In the genomic region with DNA sequence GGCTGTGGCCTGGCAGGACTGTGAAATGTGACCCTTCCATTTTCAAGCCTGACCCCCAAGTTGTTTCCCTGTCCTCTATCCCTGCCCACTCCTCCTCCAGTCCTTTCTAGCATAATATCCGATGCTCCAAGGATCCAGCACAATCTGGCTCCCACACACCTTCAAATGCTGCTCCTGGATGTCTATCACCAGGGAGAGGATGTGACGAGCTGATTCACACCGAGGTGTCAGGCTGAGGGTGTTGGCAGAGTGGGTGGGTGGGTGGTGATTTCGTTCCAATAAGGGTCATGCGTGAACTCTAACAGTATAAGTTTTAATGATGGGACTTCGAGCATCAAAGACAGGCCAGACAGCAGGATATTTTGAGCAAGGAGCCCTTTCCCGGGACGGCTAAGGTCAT, we compare ENCODE assay signal across 22 cellular contexts.
"Had no signal": no experiment of that assay in that cellular context is flagged by ENCODE, and none has a peak within 500 bp of the region (broad histone marks: within the 10 kb centered on the region; RNA-seq: fewer than 3 reads in every experiment).

No MANE protein-coding gene starts in this region.

- H3K4me1 ChIP-seq: foreskin keratinocyte had no signal

- H3K27me3 ChIP-seq: esophagus muscularis mucosa, sigmoid colon, stomach, tibial artery had no signal

- H3K27ac ChIP-seq: coronary artery, esophagus muscularis mucosa, foreskin keratinocyte, prostate gland, sigmoid colon, stomach, tibial artery had no signal

- H3K4me3 ChIP-seq: coronary artery, esophagus muscularis mucosa, lung, prostate gland, sigmoid colon, stomach, tibial artery had no signal

- H3K9me3 ChIP-seq: esophagus muscularis mucosa, prostate gland, sigmoid colon, stomach, tibial artery had no signal

- ATAC-seq: foreskin keratinocyte; left lobe of liver; naive thymus-derived CD4-positive, alpha-beta T cell; right cardiac atrium; stimulated activated effector memory CD8-positive, alpha-beta T cell treated with anti-CD3 and anti-CD28 coated beads, Interleukin-12 subunit alpha, Interleukin-12 subunit beta, amount 100 ng/mL, for 72 hours had no signal

- DNase-seq: dermis blood vessel endothelial cell; effector memory CD4-positive, alpha-beta T cell; foreskin keratinocyte; glutamatergic neuron; immature natural killer cell; midbrain; naive thymus-derived CD4-positive, alpha-beta T cell; right cardiac atrium; sigmoid colon; stimulated activated CD4-positive, alpha-beta T cell treated with anti-CD3 and anti-CD28 coated beads, Interleukin-2, amount 100 ng/mL, for 24 hours; stimulated activated CD4-positive, alpha-beta T cell treated with anti-CD3 and anti-CD28 coated beads, Interleukin-4, amount 100 ng/mL, for 24 hours; stimulated activated naive CD4-positive, alpha-beta T cell treated with Interleukin-2 at 50 U/mL for 16 hours; stomach; tibial artery had no signal

- H3K36me3 ChIP-seq: esophagus muscularis mucosa, prostate gland, sigmoid colon, stomach, tibial artery had no signal

- FAIRE-seq: endothelial cell of umbilical vein, keratinocyte had no signal
